In genomic region chr14:44795725-44796124, GRCh38 we compare ENCODE assay signal across 23 cellular contexts.
DNase-seq lines count a peak whose midpoint lies in the region; ATAC-seq and TF ChIP-seq lines count a peak whose summit lies in the region.
"Had no signal": no experiment of that assay in that cellular context is flagged by ENCODE, and none has a peak within 500 bp of the region (broad histone marks: within the 10 kb centered on the region; RNA-seq: fewer than 3 reads in every experiment).

No MANE protein-coding gene starts in this region.

- DNase-seq in GM23338 (ENCODE audit: low spot score) (peak; percentile 15), NCI-H146 (lab: John Stamatoyannopoulos, UW) (peak; percentile 77), epithelial cell of prostate (ENCODE audit: low read depth, low spot score) (peak; percentile 12), renal cortical epithelial cell (ENCODE audit: low read depth) (peak; percentile 1)
- no peak for DNase-seq in stimulated activated naive CD8-positive, alpha-beta T cell treated with anti-CD3 and anti-CD28 coated beads, Interleukin-15, amount 100 ng/mL, for 72 hours
- DNase-seq in stimulated activated CD4-positive, alpha-beta T cell treated with anti-CD3 and anti-CD28 coated beads, Interleukin-4, amount 100 ng/mL, for 1 hour: no peak
- DNase-seq: activated CD4-positive, alpha-beta T cell treated with anti-CD3 and anti-CD28 coated beads, Interleukin-2, amount 10 ng/mL, durations not matched to agents 24 days and 14 days; activated gamma-delta T cell; activated T-cell treated with anti-CD3 and anti-CD28 coated beads, Interleukin-2, amount 50 U/mL, for 24 hours; CD4-positive, CD25-positive, alpha-beta regulatory T cell; dorsolateral prefrontal cortex; midbrain; natural killer cell; NCI-H1092; NCI-H2029 treated with DMSO at 0.1 percent for 48 hours; NCI-H446; occipital lobe had no signal

- no peak overlapping the region for H3K27ac Mint-ChIP-seq in GM23338
- H3K27ac Mint-ChIP-seq in stimulated activated naive CD8-positive, alpha-beta T cell treated with anti-CD3 and anti-CD28 coated beads, Interleukin-15, amount 100 ng/mL, for 72 hours: no peak overlapping the region
- H3K27ac Mint-ChIP-seq: activated CD4-positive, alpha-beta T cell treated with anti-CD3 and anti-CD28 coated beads, Interleukin-2, amount 10 ng/mL, durations not matched to agents 24 days and 14 days; activated T-cell treated with anti-CD3 and anti-CD28 coated beads, Interleukin-2, amount 50 U/mL, for 24 hours; CD4-positive, CD25-positive, alpha-beta regulatory T cell; natural killer cell; type B pancreatic cell had no signal

- H3K27me3 ChIP-seq in GM23338 (ENCODE audit: insufficient read depth): no peaks in the 10 kb centered on the region

- no peak overlapping the region for H2AFZ ChIP-seq in GM23338

- H3K27me3 Mint-ChIP-seq in GM23338 (ENCODE audit: insufficient read depth, low read depth, poor library complexity): no peaks in the 10 kb centered on the region
- H3K27me3 Mint-ChIP-seq in stimulated activated naive CD8-positive, alpha-beta T cell treated with anti-CD3 and anti-CD28 coated beads, Interleukin-15, amount 100 ng/mL, for 72 hours: no peaks in the 10 kb centered on the region
- H3K27me3 Mint-ChIP-seq: activated CD4-positive, alpha-beta T cell treated with anti-CD3 and anti-CD28 coated beads, Interleukin-2, amount 10 ng/mL, durations not matched to agents 24 days and 14 days; CD4-positive, CD25-positive, alpha-beta regulatory T cell; central memory CD8-positive, alpha-beta T cell; type B pancreatic cell had no signal

- ATAC-seq in GM23338 (peak; percentile 65), HG02852 (IDR thresholded peaks at IDR 0.05; ENCODE audit: unreplicated experiment) (no peak)
- no peak for ATAC-seq in stimulated activated naive CD8-positive, alpha-beta T cell treated with anti-CD3 and anti-CD28 coated beads, Interleukin-15, amount 100 ng/mL, for 72 hours
- ATAC-seq: natural killer cell, Right ventricle myocardium inferior had no signal

- no peak overlapping the region for H3K4me3 ChIP-seq in GM23338
- H3K4me3 ChIP-seq: dorsolateral prefrontal cortex, skin epidermis had no signal

- H3K9me2 ChIP-seq in GM23338 (ENCODE audit: insufficient read depth): no peaks in the 10 kb centered on the region

- no peaks in the 10 kb centered on the region for H3K79me2 ChIP-seq in GM23338 (replicated peaks; ENCODE audit: insufficient read depth)

- TF ChIP-seq CTCF in GM23338 (conservative IDR thresholded peaks at IDR 0.05; ENCODE audit: low read depth in 2 of 2): no peak

- H3K36me3 Mint-ChIP-seq in GM23338 (ENCODE audit: low read depth): 0 out of 3 replicates have a peak, but pooled peaks cover 3% of the 10 kb centered on the region
- H3K36me3 Mint-ChIP-seq: CD4-positive, CD25-positive, alpha-beta regulatory T cell; natural killer cell; type B pancreatic cell had no signal

- H3K4me1 ChIP-seq in GM23338 (ENCODE audit: insufficient read depth): no peaks in the 10 kb centered on the region

- H3K9me3 Mint-ChIP-seq in GM23338: peaks cover 9% of the 10 kb centered on the region
- no peaks in the 10 kb centered on the region for H3K9me3 Mint-ChIP-seq in stimulated activated naive CD8-positive, alpha-beta T cell treated with anti-CD3 and anti-CD28 coated beads, Interleukin-15, amount 100 ng/mL, for 72 hours
- H3K9me3 Mint-ChIP-seq: activated CD4-positive, alpha-beta T cell treated with anti-CD3 and anti-CD28 coated beads, Interleukin-2, amount 10 ng/mL, durations not matched to agents 24 days and 14 days; activated T-cell treated with anti-CD3 and anti-CD28 coated beads, Interleukin-2, amount 50 U/mL, for 24 hours; CD4-positive, CD25-positive, alpha-beta regulatory T cell; central memory CD8-positive, alpha-beta T cell had no signal

- no peaks in the 10 kb centered on the region for H3F3A ChIP-seq in GM23338 (replicated peaks; ENCODE audit: low read depth)

- H3K36me3 ChIP-seq in GM23338 (ENCODE audit: insufficient read depth): no peaks in the 10 kb centered on the region

- H4K20me1 ChIP-seq in GM23338 (replicated peaks; ENCODE audit: insufficient read depth): no peaks in the 10 kb centered on the region

- no peak overlapping the region for H3K4me3 Mint-ChIP-seq in GM23338
- no peak overlapping the region for H3K4me3 Mint-ChIP-seq in stimulated activated naive CD8-positive, alpha-beta T cell treated with anti-CD3 and anti-CD28 coated beads, Interleukin-15, amount 100 ng/mL, for 72 hours
- H3K4me3 Mint-ChIP-seq: activated CD4-positive, alpha-beta T cell treated with anti-CD3 and anti-CD28 coated beads, Interleukin-2, amount 10 ng/mL, durations not matched to agents 24 days and 14 days; activated T-cell treated with anti-CD3 and anti-CD28 coated beads, Interleukin-2, amount 50 U/mL, for 24 hours; CD4-positive, CD25-positive, alpha-beta regulatory T cell; central memory CD8-positive, alpha-beta T cell; natural killer cell; type B pancreatic cell had no signal

- H3K4me1 Mint-ChIP-seq in GM23338: peaks cover 7% of the 10 kb centered on the region; the same call in 2 of the 3 replicates
- H3K4me1 Mint-ChIP-seq in stimulated activated naive CD8-positive, alpha-beta T cell treated with anti-CD3 and anti-CD28 coated beads, Interleukin-15, amount 100 ng/mL, for 72 hours: no peaks in the 10 kb centered on the region
- H3K4me1 Mint-ChIP-seq: activated CD4-positive, alpha-beta T cell treated with anti-CD3 and anti-CD28 coated beads, Interleukin-2, amount 10 ng/mL, durations not matched to agents 24 days and 14 days; CD4-positive, CD25-positive, alpha-beta regulatory T cell; central memory CD8-positive, alpha-beta T cell; natural killer cell had no signal

- no peak overlapping the region for H3K4me2 ChIP-seq in GM23338

- H3K27ac ChIP-seq in GM23338 (ENCODE audit: low read depth): no peak overlapping the region
- H3K27ac ChIP-seq in epithelial cell of prostate: no peak overlapping the region
- H3K27ac ChIP-seq: dorsolateral prefrontal cortex, skin epidermis, VCaP had no signal

TF ChIP-seq in GM23338, 12 proteins besides CTCF, POLR2A, EP300 and RAD21:
- no peak for TF ChIP-seq ZNF331 (CRISPR knock-in tag; IDR thresholded peaks at IDR 0.05; ENCODE audit: low read depth)
- no peak for TF ChIP-seq POLR2AphosphoS5 (IDR thresholded peaks at IDR 0.05; ENCODE audit: low read depth)
- TF ChIP-seq STAT1 (IDR thresholded peaks at IDR 0.05; ENCODE audit: unreplicated experiment): no peak
- no peak for TF ChIP-seq ZNF114 (CRISPR knock-in tag; IDR thresholded peaks at IDR 0.05)
- TF ChIP-seq REST (IDR thresholded peaks at IDR 0.05; ENCODE audit: unreplicated experiment): no peak
- TF ChIP-seq EZH2phosphoT487 (IDR thresholded peaks at IDR 0.05; ENCODE audit: unreplicated experiment): no peak
- TF ChIP-seq JUNB (IDR thresholded peaks at IDR 0.05; ENCODE audit: unreplicated experiment): no peak
- TF ChIP-seq ETS1 (IDR thresholded peaks at IDR 0.05): no peak
- TF ChIP-seq NANOG (IDR thresholded peaks at IDR 0.05; ENCODE audit: borderline replicate concordance): no peak

Comparison
In these comparisons a context has a peak if more than half of its experiments do, and no peak if none do; other contexts are left out.
1. DNase-seq: peak in GM23338 (single experiment), NCI-H146 (single experiment), epithelial cell of prostate (single experiment) and renal cortical epithelial cell (single experiment); none in stimulated activated naive CD8-positive, alpha-beta T cell treated with anti-CD3 and anti-CD28 coated beads, Interleukin-15, amount 100 ng/mL, for 72 hours (0 of 2) and stimulated activated CD4-positive, alpha-beta T cell treated with anti-CD3 and anti-CD28 coated beads, Interleukin-4, amount 100 ng/mL, for 1 hour (single experiment).